ENCODE assay signal across 1 cellular context in the genomic region with DNA sequence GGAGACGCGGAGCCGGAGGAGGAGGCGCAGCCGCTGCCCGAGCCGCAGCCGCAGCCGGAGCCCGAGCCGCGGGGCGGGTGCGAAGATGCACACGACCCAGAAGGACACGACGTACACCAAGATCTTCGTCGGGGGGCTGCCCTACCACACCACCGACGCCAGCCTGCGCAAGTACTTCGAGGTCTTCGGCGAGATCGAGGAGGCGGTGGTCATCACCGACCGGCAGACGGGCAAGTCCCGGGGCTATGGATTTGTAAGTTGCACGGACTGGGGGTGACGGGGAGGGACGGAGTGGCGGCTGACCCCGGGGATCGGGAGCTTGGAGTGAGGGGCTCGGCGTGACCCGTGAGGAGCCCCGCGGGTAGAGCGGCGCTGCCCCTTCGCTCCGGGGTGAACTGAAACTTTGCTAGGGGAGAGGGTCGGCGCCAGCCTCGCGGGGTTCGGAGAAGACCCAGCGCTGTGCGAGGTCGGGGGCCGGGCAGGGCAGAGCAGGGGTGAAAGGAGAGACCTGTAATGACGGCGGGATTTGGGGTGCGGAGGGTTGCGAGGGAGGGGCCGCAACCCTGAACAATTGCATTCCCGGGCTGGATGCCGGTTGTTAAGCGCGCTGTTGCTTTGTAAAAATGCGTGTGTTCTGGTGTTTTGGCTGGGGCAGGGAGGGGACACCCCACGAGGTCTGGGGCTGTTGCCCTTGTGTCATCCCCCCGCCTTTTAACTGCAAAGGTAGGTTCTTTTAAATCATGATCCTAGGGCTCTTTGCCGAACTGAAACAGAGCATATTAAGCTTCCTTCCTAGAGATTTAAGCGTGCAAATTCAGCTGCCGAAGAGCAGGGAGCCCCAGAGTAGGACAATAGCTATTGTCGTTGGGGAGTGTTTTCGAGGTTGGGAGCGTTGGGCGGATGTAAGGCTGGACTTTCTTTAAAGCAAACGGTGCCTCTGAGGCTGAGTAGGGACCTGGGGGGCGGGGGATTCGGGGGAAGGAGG.
TF ChIP-seq lines count a peak whose summit lies in the region.

No MANE protein-coding gene starts in this region.

TF ChIP-seq in HepG2, 621 proteins besides CTCF, POLR2A, EP300 and RAD21 (continued from another document and continues in another):
- TF ChIP-seq, protein P1, sequence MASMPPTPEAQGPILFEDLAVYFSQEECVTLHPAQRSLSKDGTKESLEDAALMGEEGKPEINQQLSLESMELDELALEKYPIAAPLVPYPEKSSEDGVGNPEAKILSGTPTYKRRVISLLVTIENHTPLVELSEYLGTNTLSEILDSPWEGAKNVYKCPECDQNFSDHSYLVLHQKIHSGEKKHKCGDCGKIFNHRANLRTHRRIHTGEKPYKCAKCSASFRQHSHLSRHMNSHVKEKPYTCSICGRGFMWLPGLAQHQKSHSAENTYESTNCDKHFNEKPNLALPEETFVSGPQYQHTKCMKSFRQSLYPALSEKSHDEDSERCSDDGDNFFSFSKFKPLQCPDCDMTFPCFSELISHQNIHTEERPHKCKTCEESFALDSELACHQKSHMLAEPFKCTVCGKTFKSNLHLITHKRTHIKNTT (CRISPR knock-in tag; IDR thresholded peaks at IDR 0.05), result 0 out of 2 replicates have a peak, but pooled peaks have one; percentile 41
- TF ChIP-seq MAFF (IDR thresholded peaks at IDR 0.05; ENCODE audit: low read depth, low read length), result no peak
- TF ChIP-seq ERF (CRISPR knock-in tag; IDR thresholded peaks at IDR 0.05), result no peak
- TF ChIP-seq, protein P2, sequence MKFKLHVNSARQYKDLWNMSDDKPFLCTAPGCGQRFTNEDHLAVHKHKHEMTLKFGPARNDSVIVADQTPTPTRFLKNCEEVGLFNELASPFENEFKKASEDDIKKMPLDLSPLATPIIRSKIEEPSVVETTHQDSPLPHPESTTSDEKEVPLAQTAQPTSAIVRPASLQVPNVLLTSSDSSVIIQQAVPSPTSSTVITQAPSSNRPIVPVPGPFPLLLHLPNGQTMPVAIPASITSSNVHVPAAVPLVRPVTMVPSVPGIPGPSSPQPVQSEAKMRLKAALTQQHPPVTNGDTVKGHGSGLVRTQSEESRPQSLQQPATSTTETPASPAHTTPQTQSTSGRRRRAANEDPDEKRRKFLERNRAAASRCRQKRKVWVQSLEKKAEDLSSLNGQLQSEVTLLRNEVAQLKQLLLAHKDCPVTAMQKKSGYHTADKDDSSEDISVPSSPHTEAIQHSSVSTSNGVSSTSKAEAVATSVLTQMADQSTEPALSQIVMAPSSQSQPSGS (CRISPR knock-in tag; IDR thresholded peaks at IDR 0.05), result no peak
- TF ChIP-seq ZNF431 (CRISPR knock-in tag; IDR thresholded peaks at IDR 0.05; ENCODE audit: borderline replicate concordance, low read depth), result no peak
- TF ChIP-seq ZNF747 (CRISPR knock-in tag; IDR thresholded peaks at IDR 0.05; ENCODE audit: borderline replicate concordance), result no peak
- TF ChIP-seq, protein P3, sequence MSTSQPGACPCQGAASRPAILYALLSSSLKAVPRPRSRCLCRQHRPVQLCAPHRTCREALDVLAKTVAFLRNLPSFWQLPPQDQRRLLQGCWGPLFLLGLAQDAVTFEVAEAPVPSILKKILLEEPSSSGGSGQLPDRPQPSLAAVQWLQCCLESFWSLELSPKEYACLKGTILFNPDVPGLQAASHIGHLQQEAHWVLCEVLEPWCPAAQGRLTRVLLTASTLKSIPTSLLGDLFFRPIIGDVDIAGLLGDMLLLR (CRISPR knock-in tag; IDR thresholded peaks at IDR 0.05), result peak; percentile 59; the same call in 1 of the 2 replicates
- TF ChIP-seq ZNF784 (CRISPR knock-in tag; IDR thresholded peaks at IDR 0.05; ENCODE audit: borderline replicate concordance), result no peak
- TF ChIP-seq, protein P4, sequence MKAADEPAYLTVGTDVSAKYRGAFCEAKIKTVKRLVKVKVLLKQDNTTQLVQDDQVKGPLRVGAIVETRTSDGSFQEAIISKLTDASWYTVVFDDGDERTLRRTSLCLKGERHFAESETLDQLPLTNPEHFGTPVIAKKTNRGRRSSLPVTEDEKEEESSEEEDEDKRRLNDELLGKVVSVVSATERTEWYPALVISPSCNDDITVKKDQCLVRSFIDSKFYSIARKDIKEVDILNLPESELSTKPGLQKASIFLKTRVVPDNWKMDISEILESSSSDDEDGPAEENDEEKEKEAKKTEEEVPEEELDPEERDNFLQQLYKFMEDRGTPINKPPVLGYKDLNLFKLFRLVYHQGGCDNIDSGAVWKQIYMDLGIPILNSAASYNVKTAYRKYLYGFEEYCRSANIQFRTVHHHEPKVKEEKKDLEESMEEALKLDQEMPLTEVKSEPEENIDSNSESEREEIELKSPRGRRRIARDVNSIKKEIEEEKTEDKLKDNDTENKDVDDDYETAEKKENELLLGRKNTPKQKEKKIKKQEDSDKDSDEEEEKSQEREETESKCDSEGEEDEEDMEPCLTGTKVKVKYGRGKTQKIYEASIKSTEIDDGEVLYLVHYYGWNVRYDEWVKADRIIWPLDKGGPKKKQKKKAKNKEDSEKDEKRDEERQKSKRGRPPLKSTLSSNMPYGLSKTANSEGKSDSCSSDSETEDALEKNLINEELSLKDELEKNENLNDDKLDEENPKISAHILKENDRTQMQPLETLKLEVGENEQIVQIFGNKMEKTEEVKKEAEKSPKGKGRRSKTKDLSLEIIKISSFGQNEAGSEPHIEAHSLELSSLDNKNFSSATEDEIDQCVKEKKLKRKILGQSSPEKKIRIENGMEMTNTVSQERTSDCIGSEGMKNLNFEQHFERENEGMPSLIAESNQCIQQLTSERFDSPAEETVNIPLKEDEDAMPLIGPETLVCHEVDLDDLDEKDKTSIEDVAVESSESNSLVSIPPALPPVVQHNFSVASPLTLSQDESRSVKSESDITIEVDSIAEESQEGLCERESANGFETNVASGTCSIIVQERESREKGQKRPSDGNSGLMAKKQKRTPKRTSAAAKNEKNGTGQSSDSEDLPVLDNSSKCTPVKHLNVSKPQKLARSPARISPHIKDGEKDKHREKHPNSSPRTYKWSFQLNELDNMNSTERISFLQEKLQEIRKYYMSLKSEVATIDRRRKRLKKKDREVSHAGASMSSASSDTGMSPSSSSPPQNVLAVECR (CRISPR knock-in tag; IDR thresholded peaks at IDR 0.05; ENCODE audit: borderline replicate concordance), result peak; percentile 40; the same call in 1 of the 2 replicates
- TF ChIP-seq FLYWCH1 (CRISPR knock-in tag; IDR thresholded peaks at IDR 0.05), result peak; percentile 73; the same call in 1 of the 2 replicates
- TF ChIP-seq, protein P5, sequence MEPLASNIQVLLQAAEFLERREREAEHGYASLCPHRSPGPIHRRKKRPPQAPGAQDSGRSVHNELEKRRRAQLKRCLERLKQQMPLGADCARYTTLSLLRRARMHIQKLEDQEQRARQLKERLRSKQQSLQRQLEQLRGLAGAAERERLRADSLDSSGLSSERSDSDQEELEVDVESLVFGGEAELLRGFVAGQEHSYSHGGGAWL (CRISPR knock-in tag; IDR thresholded peaks at IDR 0.05), result no peak
- TF ChIP-seq DDIT3 (CRISPR knock-in tag; IDR thresholded peaks at IDR 0.05), result no peak
- peak; percentile 60; the same call in 1 of the 2 replicates for TF ChIP-seq FOXC1 (CRISPR knock-in tag; IDR thresholded peaks at IDR 0.05; ENCODE audit: borderline replicate concordance)
- TF ChIP-seq ZNF772 (CRISPR knock-in tag; IDR thresholded peaks at IDR 0.05), result peak; percentile 42; the same call in 1 of the 2 replicates
- TF ChIP-seq NFE2L2 (IDR thresholded peaks at IDR 0.05; ENCODE audit: low read length), result no peak
- TF ChIP-seq ZNF766 (CRISPR knock-in tag; IDR thresholded peaks at IDR 0.05; ENCODE audit: borderline replicate concordance), result peak; percentile 39; the same call in 1 of the 2 replicates
- no peak for TF ChIP-seq ZBTB2 (CRISPR knock-in tag; IDR thresholded peaks at IDR 0.05; ENCODE audit: low read depth)
- TF ChIP-seq ZFP82 (CRISPR knock-in tag; IDR thresholded peaks at IDR 0.05; ENCODE audit: borderline replicate concordance), result no peak
- no peak; the same call in 1 of the 2 replicates for TF ChIP-seq CCDC6 (CRISPR knock-in tag; IDR thresholded peaks at IDR 0.05)
- TF ChIP-seq IKZF4 (CRISPR knock-in tag; IDR thresholded peaks at IDR 0.05; ENCODE audit: borderline replicate concordance, low read depth, not compliant biosample characterization), result no peak
- 0 out of 2 replicates have a peak, but pooled peaks have one; percentile 16 for TF ChIP-seq POGK (CRISPR knock-in tag; conservative IDR thresholded peaks at IDR 0.05)
- no peak; the same call in 1 of the 2 replicates for TF ChIP-seq ZNF430 (CRISPR knock-in tag; IDR thresholded peaks at IDR 0.05)
- TF ChIP-seq U2AF2 (IDR thresholded peaks at IDR 0.05; ENCODE audit: low read depth, low read length), result no peak
- TF ChIP-seq ZNF777 (CRISPR knock-in tag; IDR thresholded peaks at IDR 0.05), result peak; percentile 96
- TF ChIP-seq NFKBIZ (CRISPR knock-in tag; IDR thresholded peaks at IDR 0.05), result 0 out of 2 replicates have a peak, but pooled peaks have one; percentile 11
- no peak for TF ChIP-seq PRDM15 (CRISPR knock-in tag; IDR thresholded peaks at IDR 0.05)
- no peak for TF ChIP-seq DNMT1 (CRISPR knock-in tag; IDR thresholded peaks at IDR 0.05)
- no peak for TF ChIP-seq E2F5 (CRISPR knock-in tag; conservative IDR thresholded peaks at IDR 0.05)
- TF ChIP-seq CENPT (CRISPR knock-in tag; IDR thresholded peaks at IDR 0.05; ENCODE audit: low read depth), result no peak
- TF ChIP-seq PPARG (CRISPR knock-in tag; conservative IDR thresholded peaks at IDR 0.05), result no peak
- TF ChIP-seq ZNF205 (CRISPR knock-in tag; IDR thresholded peaks at IDR 0.05), result 0 out of 2 replicates have a peak, but pooled peaks have one; percentile 23
- TF ChIP-seq ZNF563 (CRISPR knock-in tag; IDR thresholded peaks at IDR 0.05), result peak; percentile 64
- TF ChIP-seq ZNF746 (CRISPR knock-in tag; IDR thresholded peaks at IDR 0.05), result 0 out of 2 replicates have a peak, but pooled peaks have one; percentile 70
- TF ChIP-seq SIX4 (CRISPR knock-in tag; IDR thresholded peaks at IDR 0.05), result no peak
- TF ChIP-seq ZNF652 (CRISPR knock-in tag; IDR thresholded peaks at IDR 0.05; ENCODE audit: borderline replicate concordance, low read depth), result no peak
- no peak for TF ChIP-seq ZNF234 (CRISPR knock-in tag; conservative IDR thresholded peaks at IDR 0.05)
- TF ChIP-seq ESRRA (CRISPR knock-in tag; IDR thresholded peaks at IDR 0.05; ENCODE audit: low read depth), result no peak
- TF ChIP-seq KLF13 (CRISPR knock-in tag; IDR thresholded peaks at IDR 0.05), result no peak
- peak; percentile 77; the same call in 1 of the 2 replicates for TF ChIP-seq SOX5 (CRISPR knock-in tag; IDR thresholded peaks at IDR 0.05; ENCODE audit: borderline replicate concordance)
